21 cellular contexts compared by ENCODE assay signal in the genomic region with DNA sequence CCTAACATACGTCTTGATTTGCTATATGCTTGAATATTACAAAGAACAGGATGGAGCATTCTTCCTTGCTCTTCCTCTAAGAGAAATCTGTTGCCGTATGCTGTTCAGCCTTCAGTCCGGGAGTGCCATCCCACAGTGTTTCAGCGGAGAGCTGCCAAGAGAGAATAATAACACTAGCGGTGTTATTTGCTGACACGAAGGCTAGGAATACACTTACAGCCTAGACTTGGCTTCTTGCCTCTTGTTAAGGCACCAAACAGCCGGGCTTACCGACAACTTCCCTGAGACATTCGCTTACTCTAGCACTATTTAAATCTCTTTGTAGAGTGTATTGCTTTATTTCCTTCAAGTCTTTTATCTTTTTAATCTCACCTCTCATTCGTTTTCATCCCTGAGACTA. TPM values are rescaled to one million over a fixed set of nuclear protein-coding genes. Genes with fewer than 3 reads are reported as not detected.
A peak's percentile ranks its signal among the peaks of the same experiment; 100 is the strongest.
DNase-seq lines count a peak whose midpoint lies in the region; ATAC-seq and TF ChIP-seq lines count a peak whose summit lies in the region.
"Had no signal": no experiment of that assay in that cellular context is flagged by ENCODE, and none has a peak within 500 bp of the region (broad histone marks: within the 10 kb centered on the region; RNA-seq: fewer than 3 reads in every experiment).

No MANE protein-coding gene starts in this region.

- H3K27me3 ChIP-seq in MG63 (peaks cover 18% of the 10 kb centered on the region), SK-N-SH (ENCODE audit: insufficient read depth) (no peaks in the 10 kb centered on the region)
- H3K27me3 ChIP-seq: ascending aorta had no signal

- H3K4me3 Mint-ChIP-seq in activated T-helper 1 cell treated with anti-CD3 and anti-CD28 coated beads, Interleukin-12 subunit alpha, Interleukin-12 subunit beta, Interleukin-2, Interleukin-4 antibody, amounts not matched to agents 30 ng/mL and 10 ng/mL and 1 ng/mL, durations not matched to agents 14 hours and 24 hours and 36 hours, result no peak overlapping the region
- H3K4me3 Mint-ChIP-seq: naive thymus-derived CD4-positive, alpha-beta T cell had no signal

- H3K9me3 ChIP-seq in MG63 (no peaks in the 10 kb centered on the region), mucosa of descending colon (no peaks in the 10 kb centered on the region), SK-N-SH (no peaks in the 10 kb centered on the region)
- H3K9me3 ChIP-seq: ascending aorta, thoracic aorta had no signal

- H3F3A ChIP-seq in SK-N-SH (replicated peaks; ENCODE audit: insufficient read depth), result peaks cover 5% of the 10 kb centered on the region

- no peak for TF ChIP-seq RAD21 in SK-N-SH (IDR thresholded peaks at IDR 0.05; ENCODE audit: low read length)

- DNase-seq in Ammon's horn (ENCODE audit: low spot score) (peak; percentile 37), MG63 (peak; percentile 77), astrocyte of the spinal cord (ENCODE audit: low read depth, low spot score) (peak; percentile 49), mucosa of descending colon (no peak), DMS153 treated with DMSO at 0.1 percent for 48 hours (lab: John Stamatoyannopoulos, UW; ENCODE audit: unreplicated experiment) (no peak), SK-N-SH (no peak)
- no peak for DNase-seq in activated T-helper 1 cell treated with anti-CD3 and anti-CD28 coated beads, Interleukin-12 subunit alpha, Interleukin-12 subunit beta, Interleukin-2, Interleukin-4 antibody, amounts not matched to agents 30 ng/mL and 10 ng/mL and 1 ng/mL, durations not matched to agents 14 hours and 24 hours and 36 hours (ENCODE audit: low spot score)
- DNase-seq: activated CD4-positive, alpha-beta T cell treated with anti-CD3 and anti-CD28 coated beads for 1 hour; activated naive CD4-positive, alpha-beta T cell; C1 segment of cervical spinal cord; DMS79 treated with DMSO at 0.1 percent for 48 hours; erythroblast; hypothalamus; naive thymus-derived CD4-positive, alpha-beta T cell; NCI-H187 treated with DMSO at 0.1 percent for 48 hours; SHP77 treated with DMSO at 0.1 percent for 48 hours; stimulated activated CD4-positive, alpha-beta T cell treated with anti-CD3 and anti-CD28 coated beads, Interleukin-1b, Interleukin-23, amount 100 ng/mL, for 48 hours had no signal

- H3K27me3 Mint-ChIP-seq in activated T-helper 1 cell treated with anti-CD3 and anti-CD28 coated beads, Interleukin-12 subunit alpha, Interleukin-12 subunit beta, Interleukin-2, Interleukin-4 antibody, amounts not matched to agents 30 ng/mL and 10 ng/mL and 1 ng/mL, durations not matched to agents 14 hours and 24 hours and 36 hours (ENCODE audit: insufficient read depth), result peaks cover 42% of the 10 kb centered on the region

- no peaks in the 10 kb centered on the region for H3K9me3 Mint-ChIP-seq in activated T-helper 1 cell treated with anti-CD3 and anti-CD28 coated beads, Interleukin-12 subunit alpha, Interleukin-12 subunit beta, Interleukin-2, Interleukin-4 antibody, amounts not matched to agents 30 ng/mL and 10 ng/mL and 1 ng/mL, durations not matched to agents 14 hours and 24 hours and 36 hours
- H3K9me3 Mint-ChIP-seq: naive thymus-derived CD4-positive, alpha-beta T cell had no signal

- H3K36me3 Mint-ChIP-seq in activated T-helper 1 cell treated with anti-CD3 and anti-CD28 coated beads, Interleukin-12 subunit alpha, Interleukin-12 subunit beta, Interleukin-2, Interleukin-4 antibody, amounts not matched to agents 30 ng/mL and 10 ng/mL and 1 ng/mL, durations not matched to agents 14 hours and 24 hours and 36 hours (ENCODE audit: low read depth), result no peaks in the 10 kb centered on the region
- H3K36me3 Mint-ChIP-seq: naive thymus-derived CD4-positive, alpha-beta T cell had no signal

- peak; percentile 19 for ATAC-seq in mucosa of descending colon
- no peak for ATAC-seq in GM21786 (IDR thresholded peaks at IDR 0.05; ENCODE audit: unreplicated experiment)
- ATAC-seq: naive thymus-derived CD4-positive, alpha-beta T cell had no signal

- no peaks in the 10 kb centered on the region for H3K79me2 ChIP-seq in SK-N-SH (ENCODE audit: insufficient read depth)

- H3K4me1 Mint-ChIP-seq in activated T-helper 1 cell treated with anti-CD3 and anti-CD28 coated beads, Interleukin-12 subunit alpha, Interleukin-12 subunit beta, Interleukin-2, Interleukin-4 antibody, amounts not matched to agents 30 ng/mL and 10 ng/mL and 1 ng/mL, durations not matched to agents 14 hours and 24 hours and 36 hours (ENCODE audit: low read depth), result no peaks in the 10 kb centered on the region

- no peak overlapping the region for H2AFZ ChIP-seq in SK-N-SH (ENCODE audit: low read depth)

- no peak overlapping the region for H3K4me2 ChIP-seq in SK-N-SH

- TF ChIP-seq CTCF in astrocyte of the spinal cord (IDR thresholded peaks at IDR 0.05; ENCODE audit: low read depth, low read length), result no peak
- no peak for TF ChIP-seq CTCF in mucosa of descending colon (IDR thresholded peaks at IDR 0.05)
- TF ChIP-seq CTCF in SK-N-SH (IDR thresholded peaks at IDR 0.05), result no peak

- POLR2A ChIA-PET in SK-N-SH (lab: Yijun Ruan, JAX), result no interaction called here

- no peaks in the 10 kb centered on the region for H3K4me1 ChIP-seq in mucosa of descending colon (ENCODE audit: low read depth)
- H3K4me1 ChIP-seq in SK-N-SH (ENCODE audit: control insufficient read depth in 1 of 2, insufficient read depth in 2 of 2, low read depth in 1 of 2, low read length in 1 of 2), result peaks cover 7 to 10% of the 10 kb centered on the region in 2 experiments; a peak in 3 of 4 replicates

- no peak overlapping the region for H3K27ac Mint-ChIP-seq in activated T-helper 1 cell treated with anti-CD3 and anti-CD28 coated beads, Interleukin-12 subunit alpha, Interleukin-12 subunit beta, Interleukin-2, Interleukin-4 antibody, amounts not matched to agents 30 ng/mL and 10 ng/mL and 1 ng/mL, durations not matched to agents 14 hours and 24 hours and 36 hours
- H3K27ac Mint-ChIP-seq: naive thymus-derived CD4-positive, alpha-beta T cell had no signal

- H3K36me3 ChIP-seq in MG63 (no peaks in the 10 kb centered on the region), mucosa of descending colon (ENCODE audit: low read depth) (no peaks in the 10 kb centered on the region), SK-N-SH (replicated peaks in 1 of 2; ENCODE audit: control insufficient read depth in 1 of 2, insufficient read depth in 2 of 2, low read length in 1 of 2) (no peaks in the 10 kb centered on the region)
- H3K36me3 ChIP-seq: ascending aorta, thoracic aorta had no signal

- TF ChIP-seq EP300 in SK-N-SH (IDR thresholded peaks at IDR 0.05; ENCODE audit: borderline replicate concordance in 1 of 2, low read depth in 1 of 2, low read length in 1 of 2), result no peak

- 71% methylated on average over 10 of the region's 10 CpGs for WGBS in SK-N-SH (ENCODE audit: low lambda C conversion rate)

- intact Hi-C loops in mucosa of descending colon (cut with DNase I, micrococcal nuclease), result loop anchor here in 1 of 2 donors (5.0 kb wide), 1 partner anchor 1035 kb away; no protein-coding TSS in a partner anchor
- intact Hi-C loops in activated T-helper 1 cell treated with anti-CD3 and anti-CD28 coated beads, Interleukin-12 subunit alpha, Interleukin-12 subunit beta, Interleukin-2, Interleukin-4 antibody, amounts not matched to agents 30 ng/mL and 10 ng/mL and 1 ng/mL, durations not matched to agents 14 hours and 24 hours and 36 hours (cut with micrococcal nuclease), result loop anchor here (10.0 kb wide), 2 partner anchors 1483 to 1843 kb away; no protein-coding TSS in a partner anchor

- no peaks in the 10 kb centered on the region for H3K9me2 ChIP-seq in SK-N-SH

- H4K20me1 ChIP-seq in SK-N-SH (ENCODE audit: insufficient read depth), result no peaks in the 10 kb centered on the region

- H3K4me3 ChIP-seq in MG63, result no peak overlapping the region
- H3K4me3 ChIP-seq in astrocyte of the spinal cord (ENCODE audit: low read depth, low read length), result no peak overlapping the region
- no peak overlapping the region for H3K4me3 ChIP-seq in mucosa of descending colon
- no peak overlapping the region for H3K4me3 ChIP-seq in SK-N-SH (ENCODE audit: low read depth in 2 of 2, low read length in 1 of 2)
- H3K4me3 ChIP-seq: ascending aorta, thoracic aorta had no signal

- no peak overlapping the region for H3K9ac ChIP-seq in SK-N-SH

- CTCF ChIA-PET in SK-N-SH (lab: Yijun Ruan, JAX), result interaction anchor here (1.6 to 1.7 kb wide), 2 partner anchors 1036 to 1839 kb away, joined by 3 to 7 read pairs; no protein-coding TSS in a partner anchor

- H3K27ac ChIP-seq in SK-N-SH (ENCODE audit: low read depth in 2 of 2, low read length in 1 of 2), result no peak overlapping the region
- H3K27ac ChIP-seq: ascending aorta, thoracic aorta had no signal

- in situ Hi-C loops in astrocyte of the spinal cord (cut with HindIII; ENCODE audit: low sequenced_read_pairs), result no loop called here

RNA-seq across cellular contexts. Expression of a gene that starts 31.4 kb away (rescaled TPM):
- total RNA-seq in MG63 (2014; rRNA removed; shearing (Covaris generic); ENCODE audit: low replicate concordance), result 0.02 and 0.13 TPM in 2 replicates
- total RNA-seq in mucosa of descending colon, result under 1 TPM; 0.07 to 0.22 (median 0.12) TPM
- total RNA-seq in activated T-helper 1 cell treated with anti-CD3 and anti-CD28 coated beads, Interleukin-12 subunit alpha, Interleukin-12 subunit beta, Interleukin-2, Interleukin-4 antibody, amounts not matched to agents 30 ng/mL and 10 ng/mL and 1 ng/mL, durations not matched to agents 14 hours and 24 hours and 36 hours, result not detected in 2 replicates
- 0.03 and 0.08 TPM in 2 replicates for polyA plus RNA-seq in SK-N-SH (2012; rRNA removed)
- polyA plus RNA-seq in SK-N-SH (2012; cell fraction: cytosol; rRNA removed), result 0.05 and 0.08 TPM in 2 replicates
- 0.06 and 0.11 TPM in 2 replicates for polyA plus RNA-seq in SK-N-SH (2012; cell fraction: nucleus; rRNA removed)
- total RNA-seq: T-helper 2 cell treated with Interferon-gamma antibody and Interleukin-4, amounts not matched to agents 100 ng/mL and 5 ng/mL, for 36 hours had no signal

RNA-seq across cellular contexts. Expression of a gene that starts 31.6 kb away (rescaled TPM):
- 111 and 199 TPM in 2 replicates for total RNA-seq in MG63 (2014; rRNA removed; shearing (Covaris generic); ENCODE audit: low replicate concordance)
- 10 to 100 TPM; 45.9 to 53.6 (median 53.5) TPM for total RNA-seq in mucosa of descending colon
- 34.2 and 37.9 TPM in 2 replicates for total RNA-seq in activated T-helper 1 cell treated with anti-CD3 and anti-CD28 coated beads, Interleukin-12 subunit alpha, Interleukin-12 subunit beta, Interleukin-2, Interleukin-4 antibody, amounts not matched to agents 30 ng/mL and 10 ng/mL and 1 ng/mL, durations not matched to agents 14 hours and 24 hours and 36 hours
- polyA plus RNA-seq in SK-N-SH (2012; rRNA removed), result 36.2 and 61.1 TPM in 2 replicates
- 40.3 and 50.0 TPM in 2 replicates for polyA plus RNA-seq in SK-N-SH (2012; cell fraction: cytosol; rRNA removed)
- 14.7 and 32.1 TPM in 2 replicates for polyA plus RNA-seq in SK-N-SH (2012; cell fraction: nucleus; rRNA removed)

Comparison
In these comparisons a context has a peak if more than half of its experiments do, and no peak if none do; other contexts are left out.
1. DNase-seq: peak in Ammon's horn (single experiment), MG63 (single experiment) and astrocyte of the spinal cord (single experiment); none in mucosa of descending colon (0 of 3), activated T-helper 1 cell treated with anti-CD3 and anti-CD28 coated beads, Interleukin-12 subunit alpha, Interleukin-12 subunit beta, Interleukin-2, Interleukin-4 antibody, amounts not matched to agents 30 ng/mL and 10 ng/mL and 1 ng/mL, durations not matched to agents 14 hours and 24 hours and 36 hours (single experiment), DMS153 treated with DMSO at 0.1 percent for 48 hours (single experiment) and SK-N-SH (single experiment).